In the genomic region with DNA sequence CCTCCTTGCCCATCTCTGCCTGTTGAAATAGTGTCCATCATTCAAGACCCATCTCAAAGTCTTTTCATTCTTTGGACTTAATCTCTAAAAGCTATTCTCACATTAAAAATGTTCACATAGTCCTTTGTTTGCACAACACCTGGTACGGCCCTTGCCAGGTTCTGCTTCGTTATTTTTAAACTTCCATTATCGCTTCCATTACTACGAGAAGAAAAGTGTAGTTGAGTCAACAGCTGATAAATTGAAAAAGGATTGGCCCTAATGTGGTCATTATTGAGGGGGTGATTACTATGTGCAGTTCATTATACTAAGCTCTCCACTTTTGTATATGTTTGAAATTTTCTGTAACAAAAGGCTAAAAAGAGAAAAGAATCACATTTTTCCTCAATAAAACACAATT, we compare ENCODE assay signal across 9 cellular contexts. TPM values are rescaled to one million over a fixed set of nuclear protein-coding genes. Genes with fewer than 3 reads are reported as not detected.
"Had no signal": no experiment of that assay in that cellular context is flagged by ENCODE, and none has a peak within 500 bp of the region (broad histone marks: within the 10 kb centered on the region; RNA-seq: fewer than 3 reads in every experiment).

No MANE protein-coding gene starts in this region.

- H3K27ac Mint-ChIP-seq: GM23338, H9, IgD-negative memory B cell had no signal

- DNase-seq: H9, HCEC 1CT, KBM-7 had no signal

- H3K27me3 Mint-ChIP-seq: IgD-negative memory B cell had no signal

- ATAC-seq: GM23338 had no signal

- FAIRE-seq: H1, H54, HTR-8/SVneo had no signal

- H3K4me3 Mint-ChIP-seq: GM23338, H9, IgD-negative memory B cell had no signal

- H3K4me1 Mint-ChIP-seq: GM23338, H9, IgD-negative memory B cell had no signal

- H3K9me3 Mint-ChIP-seq: GM23338, H9 had no signal

RNA-seq across cellular contexts. Expression of a gene that starts 17.8 kb away (rescaled TPM):
- total RNA-seq: HT-29 had no signal
